8 cellular contexts compared by ENCODE assay signal in genomic region chr11:78188809-78189724, GRCh38. TPM values are rescaled to one million over a fixed set of nuclear protein-coding genes. Genes with fewer than 3 reads are reported as not detected.
DNase-seq lines count a peak whose midpoint lies in the region; ATAC-seq and TF ChIP-seq lines count a peak whose summit lies in the region.

Gene USP35, plus strand, starts transcription at chr11:78188919. Its CDS starts 7,327 bp downstream, at chr11:78196246.

- no peak for DNase-seq in Caco-2
- DNase-seq in mammary epithelial cell, result no peak
- no peak for DNase-seq in mesendoderm
- no peak for DNase-seq in uterus
- DNase-seq in iPS-NIHi11 (ENCODE audit: low spot score), result no peak
- DNase-seq in NCI-H345 treated with DMSO at 0.1 percent for 48 hours (lab: John Stamatoyannopoulos, UW; ENCODE audit: unreplicated experiment), result no peak

- no peak within 1 kb of the TSS for H2BK5ac ChIP-seq in mesendoderm (ENCODE audit: low read length)

- POLR2A ChIA-PET in Caco-2 (lab: Charles Lee), result interaction anchor here (0.6 to 2.2 kb wide), 6 partner anchors 50 to 386 kb away, joined by 3 to 32 read pairs (median 4); partner anchors contain the start of genes ALG8 and NARS2

- peak within 1 kb of the TSS; percentile 19 for H3K18ac ChIP-seq in mesendoderm (ENCODE audit: low read length)

- peak in 1 of 2 donors; percentile 9 for TF ChIP-seq POLR2A in uterus (IDR thresholded peaks at IDR 0.05)

- intact Hi-C loops in Caco-2 (cut with micrococcal nuclease; ENCODE audit: unreplicated experiment), result loop anchor here (1.0 to 5.0 kb wide), 5 partner anchors 40 to 193 kb away; partner anchors contain the start of genes ALG8 and NDUFC2
- intact Hi-C loops in mammary epithelial cell (cut with micrococcal nuclease), result loop anchor here (1.0 to 5.0 kb wide), 3 partner anchors 50 to 367 kb away; partner anchors contain the start of genes AAMDC, ALG8 and RSF1
- intact Hi-C loops in uterus (cut with DNase I; ENCODE audit: low total_unique reads), result no loop called here

- H3K9ac ChIP-seq in HUES64 (ENCODE audit: low read depth, low read length), result peak within 1 kb of the TSS; percentile 43
- peak within 1 kb of the TSS; percentile 73 for H3K9ac ChIP-seq in mammary epithelial cell (ENCODE audit: insufficient read depth, low read length)
- H3K9ac ChIP-seq in mesendoderm (ENCODE audit: low read length), result peak within 1 kb of the TSS; percentile 80

- H2BK120ac ChIP-seq in mesendoderm (ENCODE audit: low read depth, low read length), result no peak within 1 kb of the TSS

- H4K5ac ChIP-seq in mesendoderm (ENCODE audit: low read length), result no peak within 1 kb of the TSS

- dilution Hi-C loops in mammary epithelial cell (cut with HindIII; ENCODE audit: low sequenced_read_pairs), result no loop called here

- no peak within 1 kb of the TSS for H4K8ac ChIP-seq in mesendoderm (ENCODE audit: low read depth, low read length)

- H3K9me3 ChIP-seq in Caco-2, result no peaks in the 10 kb centered on the region
- no peaks in the 10 kb centered on the region for H3K9me3 ChIP-seq in HUES64 (ENCODE audit: insufficient read depth, low read depth, low read length)
- H3K9me3 ChIP-seq in mammary epithelial cell (replicated peaks; ENCODE audit: insufficient read depth, low read length), result no peaks in the 10 kb centered on the region
- no peaks in the 10 kb centered on the region for H3K9me3 ChIP-seq in uterus

- no peaks in the 10 kb centered on the region for H3K79me1 ChIP-seq in mesendoderm (ENCODE audit: low read length)

- peaks cover 28% of the 10 kb centered on the region for H3K4me1 ChIP-seq in Caco-2
- peaks cover 5% of the 10 kb centered on the region; the same call in 1 of the 2 replicates for H3K4me1 ChIP-seq in HUES64 (ENCODE audit: insufficient read depth, low read length)
- H3K4me1 ChIP-seq in mammary epithelial cell (ENCODE audit: insufficient read depth, low read length), result peaks cover 41% of the 10 kb centered on the region
- peaks cover 5% of the 10 kb centered on the region for H3K4me1 ChIP-seq in mesendoderm (ENCODE audit: control insufficient read depth, low read depth, low read length)
- H3K4me1 ChIP-seq in uterus, result no peaks in the 10 kb centered on the region

- peak within 1 kb of the TSS; percentile 93 for H3K56ac ChIP-seq in mesendoderm (ENCODE audit: low read length)

- H3K79me2 ChIP-seq in mammary epithelial cell (ENCODE audit: insufficient read depth, low read length), result peaks cover 70% of the 10 kb centered on the region
- no peaks in the 10 kb centered on the region for H3K79me2 ChIP-seq in mesendoderm (ENCODE audit: control insufficient read depth, insufficient read depth, low read length)

- peak within 1 kb of the TSS; percentile 98 for H3K4me3 Mint-ChIP-seq in Caco-2 (ENCODE audit: unreplicated experiment)

- 8% methylated on average over 43 of the region's 45 CpGs for WGBS in HUES64
- WGBS in mammary epithelial cell (ENCODE audit: low coverage, missing lambda C conversion rate), result 10% methylated on average over 16 of the region's 45 CpGs
- WGBS in mesendoderm (ENCODE audit: extremely low coverage, insufficient coverage, low lambda C conversion rate), result no CpG with 5 or more reads among the region's 45 CpGs

- TF ChIP-seq CTCF in Caco-2 (IDR thresholded peaks at IDR 0.05; ENCODE audit: insufficient read depth in 1 of 2, low read depth in 1 of 2, low read length in 1 of 2, severe bottlenecking in 1 of 2, unreplicated experiment in 1 of 2) (no peak), mammary epithelial cell (conservative IDR thresholded peaks at IDR 0.05 in 1 of 2, IDR thresholded peaks at IDR 0.05 in 1 of 2; ENCODE audit: extremely low read depth in 1 of 2, insufficient read depth in 1 of 2, low read depth in 1 of 2, low read length in 2 of 2) (no peak), uterus (IDR thresholded peaks at IDR 0.05) (no peak)

- no peak within 1 kb of the TSS for H3K23ac ChIP-seq in mesendoderm (ENCODE audit: low read length)

- H3K4me3 ChIP-seq in Caco-2 (ENCODE audit: low read depth, low read length) (peak within 1 kb of the TSS; percentile 82), HUES64 (ENCODE audit: low read length) (peak within 1 kb of the TSS; percentile 72), mammary epithelial cell (replicated peaks in 1 of 3; ENCODE audit: insufficient read depth in 1 of 3, low read depth in 2 of 3, low read length in 3 of 3) (peak within 1 kb of the TSS; percentile 53 to 99 (median 71)), mesendoderm (ENCODE audit: low read length) (peak within 1 kb of the TSS; percentile 87), uterus (peak within 1 kb of the TSS; percentile 90 to 100)

- in situ Hi-C loops in mammary epithelial cell (cut with MboI; ENCODE audit: low sequenced_read_pairs in 2 of 2), result no loop called here

- H2BK15ac ChIP-seq in mesendoderm (replicated peaks; ENCODE audit: low read depth), result no peak within 1 kb of the TSS

- no peaks in the 10 kb centered on the region for H3K27me3 Mint-ChIP-seq in Caco-2 (ENCODE audit: insufficient read depth, unreplicated experiment)

- H3K9me3 Mint-ChIP-seq in Caco-2 (ENCODE audit: unreplicated experiment), result no peaks in the 10 kb centered on the region

- H2AFZ ChIP-seq in mammary epithelial cell (ENCODE audit: low read depth, low read length), result peak within 1 kb of the TSS; percentile 83

- H2AK5ac ChIP-seq in mesendoderm (ENCODE audit: low read length), result no peak within 1 kb of the TSS

- no peak within 1 kb of the TSS for H3K4ac ChIP-seq in mesendoderm (ENCODE audit: low read depth, low read length)

- no peaks in the 10 kb centered on the region for H3K27me3 ChIP-seq in Caco-2 (replicated peaks; ENCODE audit: control insufficient read depth, insufficient read depth, low read length)
- H3K27me3 ChIP-seq in HUES64 (ENCODE audit: insufficient read depth, low read length), result peaks cover 7% of the 10 kb centered on the region; the same call in 1 of the 2 replicates
- no peaks in the 10 kb centered on the region for H3K27me3 ChIP-seq in mammary epithelial cell (ENCODE audit: insufficient read depth, low read length)
- H3K27me3 ChIP-seq in mesendoderm (ENCODE audit: insufficient read depth, low read length, poor library complexity), result no peaks in the 10 kb centered on the region
- H3K27me3 ChIP-seq in uterus, result no peaks in the 10 kb centered on the region

- BruUV-seq in Caco-2 (replicated peaks; lab: Mats Ljungman, UMichigan) (no TSS peak), mammary epithelial cell (replicated peaks; lab: Mats Ljungman, UMichigan) (TSS peak; percentile 26)

- peaks cover 37% of the 10 kb centered on the region for H3K4me1 Mint-ChIP-seq in Caco-2 (ENCODE audit: low read depth, unreplicated experiment)

- H3K27ac ChIP-seq in HUES64 (ENCODE audit: low read depth, low read length) (peak within 1 kb of the TSS; percentile 55; the same call in 1 of the 2 replicates), mammary epithelial cell (ENCODE audit: insufficient read depth, low read depth, low read length) (peak within 1 kb of the TSS; percentile 52), mesendoderm (ENCODE audit: low read depth, low read length) (no peak within 1 kb of the TSS), uterus (peak within 1 kb of the TSS; percentile 85 to 87)

- H3K36me3 Mint-ChIP-seq in Caco-2 (ENCODE audit: insufficient read depth, unreplicated experiment), result peaks cover 16% of the 10 kb centered on the region

- H3K4me2 ChIP-seq in mammary epithelial cell (ENCODE audit: insufficient read depth, low read depth, low read length) (peak within 1 kb of the TSS; percentile 94), mesendoderm (ENCODE audit: low read length) (peak within 1 kb of the TSS; percentile 92)

- CTCF ChIA-PET in Caco-2 (lab: Charles Lee) (interaction anchor here (0.5 to 1.5 kb wide), 10 partner anchors 10 to 380 kb away, joined by 3 to 8 read pairs (median 3); partner anchors contain the start of gene ALG8), mammary epithelial cell (lab: Charles Lee; ENCODE audit: low non-redundant PET) (interaction anchor here (1.2 kb wide), 1 partner anchor 375 kb away, joined by 6 read pairs; no protein-coding TSS in a partner anchor)

- no peak for ATAC-seq in GM19351 (IDR thresholded peaks at IDR 0.05; ENCODE audit: unreplicated experiment)

- no peaks in the 10 kb centered on the region for H3K36me3 ChIP-seq in Caco-2 (ENCODE audit: control insufficient read depth, insufficient read depth, low read length)
- H3K36me3 ChIP-seq in HUES64 (ENCODE audit: insufficient read depth, low read length), result no peaks in the 10 kb centered on the region
- no peaks in the 10 kb centered on the region for H3K36me3 ChIP-seq in mammary epithelial cell (ENCODE audit: insufficient read depth, low read length)
- no peaks in the 10 kb centered on the region for H3K36me3 ChIP-seq in mesendoderm (ENCODE audit: control insufficient read depth, insufficient read depth, low read length)
- no peaks in the 10 kb centered on the region for H3K36me3 ChIP-seq in uterus

- H3K27ac Mint-ChIP-seq in Caco-2 (ENCODE audit: unreplicated experiment), result peak within 1 kb of the TSS; percentile 84

- no peaks in the 10 kb centered on the region for H4K20me1 ChIP-seq in mammary epithelial cell (ENCODE audit: insufficient read depth, low read length)

RNA-seq across cellular contexts. Expression of gene USP35, which starts in this region (rescaled TPM):
- 10.7 and 11.3 TPM in 2 replicates for total RNA-seq in Caco-2 (2022)
- polyA plus RNA-seq in HUES64 (2013, experiment 1 of 2), result 3.5 TPM
- 4.4 TPM for polyA plus RNA-seq in HUES64 (2013, experiment 2 of 2)
- total RNA-seq in mammary epithelial cell, result 10 to 100 TPM; 10.7 to 13.3 TPM
- polyA plus RNA-seq in mammary epithelial cell, result 5.1 TPM
- 26.7 TPM for polyA minus RNA-seq in mammary epithelial cell
- polyA plus RNA-seq in mesendoderm (2013, experiment 1 of 2), result 1.7 TPM
- polyA plus RNA-seq in mesendoderm (2013, experiment 2 of 2), result 1.6 TPM
- 10 to 100 TPM in 2 of 4 donors, 1 to 10 TPM in 2; 5.4 to 25.3 (median 10.3) TPM for total RNA-seq in uterus
